ENCODE assay signal across 15 cellular contexts in the genomic region with DNA sequence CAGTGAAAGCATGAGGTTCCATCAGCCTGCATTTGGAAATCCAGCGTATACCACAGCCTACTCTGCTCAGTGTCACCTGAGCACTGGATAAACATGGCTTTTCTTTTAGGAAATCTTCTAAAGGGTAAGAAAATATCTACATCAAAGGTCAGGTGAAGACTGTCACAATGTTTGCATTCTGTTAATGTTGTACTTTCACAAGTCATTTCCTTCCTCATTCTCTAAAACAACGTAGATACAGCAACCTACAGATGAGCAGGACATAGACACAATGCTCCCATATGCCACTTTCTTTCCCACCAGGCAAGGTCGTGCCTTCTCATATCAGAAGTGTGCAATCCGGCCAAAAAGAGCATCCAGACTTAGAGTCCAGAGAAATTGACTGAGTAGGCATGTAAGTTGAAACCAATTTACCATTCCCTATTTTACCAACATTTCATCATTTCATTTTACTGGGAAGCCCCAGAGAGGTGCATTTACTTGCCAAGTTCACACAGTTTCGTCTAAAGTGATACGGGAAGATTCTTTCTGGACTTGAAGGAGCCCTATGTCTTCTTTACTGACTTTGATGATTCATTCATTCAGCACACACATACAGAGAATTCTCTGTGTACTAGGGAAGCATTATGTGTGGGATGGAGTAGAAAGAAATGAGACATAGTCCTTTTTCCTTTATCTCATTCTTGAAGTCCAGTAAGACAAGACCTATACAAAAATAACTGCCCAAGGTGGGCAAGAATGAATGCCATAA. TPM values are rescaled to one million over a fixed set of nuclear protein-coding genes. Genes with fewer than 3 reads are reported as not detected.
DNase-seq lines count a peak whose midpoint lies in the region; ATAC-seq and TF ChIP-seq lines count a peak whose summit lies in the region.
"Had no signal": no experiment of that assay in that cellular context is flagged by ENCODE, and none has a peak within 500 bp of the region (broad histone marks: within the 10 kb centered on the region; RNA-seq: fewer than 3 reads in every experiment).

No MANE protein-coding gene starts in this region.

- H3K27me3 Mint-ChIP-seq in activated T-helper 1 cell treated with anti-CD3 and anti-CD28 coated beads, Interleukin-12 subunit alpha, Interleukin-12 subunit beta, Interleukin-2, Interleukin-4 antibody, amounts not matched to agents 30 ng/mL and 10 ng/mL and 1 ng/mL, durations not matched to agents 14 hours and 24 hours and 36 hours (ENCODE audit: insufficient read depth), result peaks cover 1% of the 10 kb centered on the region
- H3K27me3 Mint-ChIP-seq in naive B cell, result no peaks in the 10 kb centered on the region
- peaks cover 10% of the 10 kb centered on the region for H3K27me3 Mint-ChIP-seq in nephron progenitor cell (ENCODE audit: low read depth, poor library complexity)

- H3K4me3 ChIP-seq in DND-41 (ENCODE audit: low read depth in 1 of 2, low read length in 2 of 2) (no peak overlapping the region), MM.1S (ENCODE audit: low read length) (no peak overlapping the region)
- H3K4me3 ChIP-seq: suprapubic skin had no signal

- no peak overlapping the region for H3K27ac ChIP-seq in DND-41 (ENCODE audit: low read length)
- no peak overlapping the region for H3K27ac ChIP-seq in MM.1S (ENCODE audit: low read length)
- H3K27ac ChIP-seq: suprapubic skin had no signal

- H3K9me3 ChIP-seq in DND-41 (ENCODE audit: insufficient read depth, low read length, severe bottlenecking) (no peaks in the 10 kb centered on the region), MM.1S (replicated peaks; ENCODE audit: insufficient read depth, low read length) (no peaks in the 10 kb centered on the region)
- H3K9me3 ChIP-seq: suprapubic skin had no signal

- ATAC-seq in DND-41 (ENCODE audit: insufficient read depth, low read depth) (no peak), naive B cell (ENCODE audit: low read depth in 2 of 2) (peak; percentile 95 to 98), GM21619 (IDR thresholded peaks at IDR 0.05; ENCODE audit: unreplicated experiment) (no peak)

- no peaks in the 10 kb centered on the region for H3K36me3 Mint-ChIP-seq in activated T-helper 1 cell treated with anti-CD3 and anti-CD28 coated beads, Interleukin-12 subunit alpha, Interleukin-12 subunit beta, Interleukin-2, Interleukin-4 antibody, amounts not matched to agents 30 ng/mL and 10 ng/mL and 1 ng/mL, durations not matched to agents 14 hours and 24 hours and 36 hours (ENCODE audit: low read depth)
- no peaks in the 10 kb centered on the region for H3K36me3 Mint-ChIP-seq in naive B cell
- no peaks in the 10 kb centered on the region for H3K36me3 Mint-ChIP-seq in nephron progenitor cell (ENCODE audit: low read depth)

- H3K27me3 ChIP-seq in DND-41 (ENCODE audit: insufficient read depth, low read length, poor library complexity) (no peaks in the 10 kb centered on the region), MM.1S (replicated peaks; ENCODE audit: insufficient read depth, low read length) (no peaks in the 10 kb centered on the region)
- H3K27me3 ChIP-seq: suprapubic skin had no signal

- H3K4me3 Mint-ChIP-seq in activated T-helper 1 cell treated with anti-CD3 and anti-CD28 coated beads, Interleukin-12 subunit alpha, Interleukin-12 subunit beta, Interleukin-2, Interleukin-4 antibody, amounts not matched to agents 30 ng/mL and 10 ng/mL and 1 ng/mL, durations not matched to agents 14 hours and 24 hours and 36 hours, result no peak overlapping the region
- H3K4me3 Mint-ChIP-seq in naive B cell (peak overlapping the region in 6 of 8 donors; percentile 17 to 73 (median 46)), nephron progenitor cell (no peak overlapping the region)

- H3K36me3 ChIP-seq in DND-41 (ENCODE audit: insufficient read depth, low read length) (no peaks in the 10 kb centered on the region), MM.1S (replicated peaks; ENCODE audit: insufficient read depth, low read length) (no peaks in the 10 kb centered on the region)
- H3K36me3 ChIP-seq: suprapubic skin had no signal

- no peaks in the 10 kb centered on the region for H4K20me1 ChIP-seq in DND-41 (ENCODE audit: insufficient read depth, low read length)
- H4K20me1 ChIP-seq in MM.1S (ENCODE audit: insufficient read depth, low read length), result no peaks in the 10 kb centered on the region

- TF ChIP-seq CTCF in DND-41 (IDR thresholded peaks at IDR 0.05; ENCODE audit: borderline replicate concordance, extremely low read depth, low read length, poor library complexity, severe bottlenecking) (no peak), MM.1S (IDR thresholded peaks at IDR 0.05; ENCODE audit: low read length) (no peak), nephron progenitor cell (IDR thresholded peaks at IDR 0.05) (no peak)

- H3K4me1 ChIP-seq in DND-41 (ENCODE audit: insufficient read depth, low read length), result no peaks in the 10 kb centered on the region
- 0 out of 2 replicates have a peak, but pooled peaks cover 8% of the 10 kb centered on the region for H3K4me1 ChIP-seq in MM.1S (ENCODE audit: low read length)
- H3K4me1 ChIP-seq: suprapubic skin had no signal

- H3K79me2 ChIP-seq in DND-41 (ENCODE audit: insufficient read depth, low read length) (no peaks in the 10 kb centered on the region), MM.1S (ENCODE audit: low read length) (no peaks in the 10 kb centered on the region)

- intact Hi-C loops in activated T-helper 1 cell treated with anti-CD3 and anti-CD28 coated beads, Interleukin-12 subunit alpha, Interleukin-12 subunit beta, Interleukin-2, Interleukin-4 antibody, amounts not matched to agents 30 ng/mL and 10 ng/mL and 1 ng/mL, durations not matched to agents 14 hours and 24 hours and 36 hours (cut with micrococcal nuclease), result loop anchor here (1.0 to 5.0 kb wide), 7 partner anchors 31 to 320 kb away; no protein-coding TSS in a partner anchor

- H3F3A ChIP-seq in MM.1S (ENCODE audit: insufficient read depth, low read length), result no peaks in the 10 kb centered on the region

- H3K9me2 ChIP-seq in MM.1S (replicated peaks; ENCODE audit: insufficient read depth, low read length), result no peaks in the 10 kb centered on the region

- DNase-seq in DND-41 (no peak), MM.1S (no peak), naive B cell (peak; percentile 25), RKO (ENCODE audit: low spot score) (no peak), nephron progenitor cell (no peak), kidney tubule cell (ENCODE audit: low spot score) (no peak)
- no peak for DNase-seq in activated T-helper 1 cell treated with anti-CD3 and anti-CD28 coated beads, Interleukin-12 subunit alpha, Interleukin-12 subunit beta, Interleukin-2, Interleukin-4 antibody, amounts not matched to agents 30 ng/mL and 10 ng/mL and 1 ng/mL, durations not matched to agents 14 hours and 24 hours and 36 hours (ENCODE audit: low spot score)
- DNase-seq: activated CD4-positive, alpha-beta T cell treated with anti-CD3 and anti-CD28 coated beads, Interleukin-2, amount 50 U/mL, for 1 hour; aorta; NCI-H2107; nucleus accumbens; SHP77 treated with DMSO at 0.1 percent for 48 hours; stimulated activated CD4-positive, alpha-beta T cell treated with anti-CD3 and anti-CD28 coated beads, Interleukin-2, amount 100 ng/mL, for 48 hours had no signal

- H3K27ac Mint-ChIP-seq in activated T-helper 1 cell treated with anti-CD3 and anti-CD28 coated beads, Interleukin-12 subunit alpha, Interleukin-12 subunit beta, Interleukin-2, Interleukin-4 antibody, amounts not matched to agents 30 ng/mL and 10 ng/mL and 1 ng/mL, durations not matched to agents 14 hours and 24 hours and 36 hours, result peak overlapping the region; percentile 7
- H3K27ac Mint-ChIP-seq in naive B cell (peak overlapping the region in 5 of 6 donors; percentile 51 to 91 (median 82)), nephron progenitor cell (no peak overlapping the region)

- H3K4me2 ChIP-seq in DND-41 (ENCODE audit: insufficient read depth, low read length), result no peak overlapping the region
- H3K4me2 ChIP-seq in MM.1S (ENCODE audit: low read depth, low read length), result 0 out of 2 replicates have a peak overlapping the region, but pooled peaks have one; percentile 6

- no peaks in the 10 kb centered on the region for H3K9me3 Mint-ChIP-seq in activated T-helper 1 cell treated with anti-CD3 and anti-CD28 coated beads, Interleukin-12 subunit alpha, Interleukin-12 subunit beta, Interleukin-2, Interleukin-4 antibody, amounts not matched to agents 30 ng/mL and 10 ng/mL and 1 ng/mL, durations not matched to agents 14 hours and 24 hours and 36 hours
- H3K9me3 Mint-ChIP-seq in naive B cell (no peaks in the 10 kb centered on the region), nephron progenitor cell (no peaks in the 10 kb centered on the region)

- H3K4me1 Mint-ChIP-seq in activated T-helper 1 cell treated with anti-CD3 and anti-CD28 coated beads, Interleukin-12 subunit alpha, Interleukin-12 subunit beta, Interleukin-2, Interleukin-4 antibody, amounts not matched to agents 30 ng/mL and 10 ng/mL and 1 ng/mL, durations not matched to agents 14 hours and 24 hours and 36 hours (ENCODE audit: low read depth), result peaks cover 17% of the 10 kb centered on the region
- H3K4me1 Mint-ChIP-seq in naive B cell, result peaks cover 19 to 27% (median 24%) of the 10 kb centered on the region in 3 donors
- no peaks in the 10 kb centered on the region for H3K4me1 Mint-ChIP-seq in nephron progenitor cell

- H2AFZ ChIP-seq in DND-41 (ENCODE audit: low read depth, low read length) (0 out of 2 replicates have a peak overlapping the region, but pooled peaks have one; percentile 14), MM.1S (ENCODE audit: low read length) (no peak overlapping the region)

- H3K9ac ChIP-seq in DND-41 (ENCODE audit: low read depth, low read length) (no peak overlapping the region), MM.1S (ENCODE audit: low read length) (no peak overlapping the region)

RNA-seq across cellular contexts. Expression of gene LPP, which starts 30.6 kb away (rescaled TPM):
- 38.2 and 46.4 TPM in 2 replicates for total RNA-seq in activated T-helper 1 cell treated with anti-CD3 and anti-CD28 coated beads, Interleukin-12 subunit alpha, Interleukin-12 subunit beta, Interleukin-2, Interleukin-4 antibody, amounts not matched to agents 30 ng/mL and 10 ng/mL and 1 ng/mL, durations not matched to agents 14 hours and 24 hours and 36 hours
- 10 to 100 TPM in 5 of 6 donors, 1 to 10 TPM in 1; 9.6 to 58.6 (median 25.4) TPM for polyA plus RNA-seq in naive B cell (ENCODE audit: low read depth in 6 of 6)

Comparison
In these comparisons a context has a peak if more than half of its experiments do, and no peak if none do; other contexts are left out.
1. ATAC-seq: peak in naive B cell (2 of 2); none in DND-41 (single experiment) and GM21619 (single experiment).
2. H3K4me3 Mint-ChIP-seq: peak in naive B cell (6 of 8); none in activated T-helper 1 cell treated with anti-CD3 and anti-CD28 coated beads, Interleukin-12 subunit alpha, Interleukin-12 subunit beta, Interleukin-2, Interleukin-4 antibody, amounts not matched to agents 30 ng/mL and 10 ng/mL and 1 ng/mL, durations not matched to agents 14 hours and 24 hours and 36 hours (single experiment) and nephron progenitor cell (single experiment).